ENCODE assay signal across 16 cellular contexts in the genomic region with DNA sequence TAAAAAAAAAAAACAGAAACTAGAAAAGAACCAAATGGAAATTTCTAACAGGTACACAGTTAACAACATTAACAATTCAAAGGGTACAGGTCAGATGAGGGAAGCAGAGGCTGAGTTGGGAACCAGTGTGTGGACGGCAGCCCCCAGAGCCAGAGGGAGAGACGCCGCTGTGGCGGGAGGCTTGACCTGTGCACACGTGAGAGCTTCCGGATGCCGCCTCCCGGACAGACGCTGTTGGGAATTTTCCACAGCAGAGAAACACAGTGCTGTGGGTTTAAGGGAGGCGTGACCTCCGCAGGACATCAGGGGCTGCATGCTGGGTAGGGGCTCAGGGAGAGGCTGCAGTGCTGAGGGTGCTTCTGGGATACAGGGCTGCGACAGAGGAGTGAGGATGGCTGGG. TPM values are rescaled to one million over a fixed set of nuclear protein-coding genes. Genes with fewer than 3 reads are reported as not detected.
DNase-seq lines count a peak whose midpoint lies in the region; ATAC-seq and TF ChIP-seq lines count a peak whose summit lies in the region.
"Had no signal": no experiment of that assay in that cellular context is flagged by ENCODE, and none has a peak within 500 bp of the region (broad histone marks: within the 10 kb centered on the region; RNA-seq: fewer than 3 reads in every experiment).

No MANE protein-coding gene starts in this region.

- H3K27ac Mint-ChIP-seq in activated T-cell treated with anti-CD3 and anti-CD28 coated beads, Interleukin-2, amount 50 U/mL, for 24 hours, result peak overlapping the region; percentile 60
- H3K27ac Mint-ChIP-seq in activated T-cell treated with anti-CD3 and anti-CD28 coated beads, Interleukin-2, amount 50 U/mL, for 72 hours, result no peak overlapping the region
- peak overlapping the region; percentile 55 for H3K27ac Mint-ChIP-seq in CD8-positive, alpha-beta T cell
- peak overlapping the region; percentile 56 for H3K27ac Mint-ChIP-seq in T-helper 17 cell

- no peak for DNase-seq in activated T-cell treated with anti-CD3 and anti-CD28 coated beads, Interleukin-2, amount 50 U/mL, for 24 hours
- DNase-seq in activated T-cell treated with anti-CD3 and anti-CD28 coated beads, Interleukin-2, amount 50 U/mL, for 72 hours, result no peak
- no peak for DNase-seq in CD8-positive, alpha-beta T cell
- DNase-seq in T-helper 17 cell, result no peak
- no peak for DNase-seq in left lobe of liver (ENCODE audit: low spot score)
- no peak for DNase-seq in glomerular visceral epithelial cell (ENCODE audit: extremely low spot score)
- DNase-seq in testis, result no peak
- no peak for DNase-seq in NCI-H1930 (lab: John Stamatoyannopoulos, UW)
- DNase-seq: 8988T; CD4-positive, alpha-beta memory T cell; MM.1S; NCI-H1092 treated with DMSO at 0.1 percent for 48 hours; NCI-H146; Peyer's patch; Right ventricle myocardium superior had no signal

- H3K9me3 Mint-ChIP-seq in activated T-cell treated with anti-CD3 and anti-CD28 coated beads, Interleukin-2, amount 50 U/mL, for 24 hours, result no peaks in the 10 kb centered on the region
- peaks cover 0 to 2% of the 10 kb centered on the region in 2 donors for H3K9me3 Mint-ChIP-seq in activated T-cell treated with anti-CD3 and anti-CD28 coated beads, Interleukin-2, amount 50 U/mL, for 72 hours
- H3K9me3 Mint-ChIP-seq in CD8-positive, alpha-beta T cell, result peaks cover 3% of the 10 kb centered on the region

- H3K27me3 ChIP-seq in CD8-positive, alpha-beta T cell (ENCODE audit: insufficient read depth, low read length), result no peaks in the 10 kb centered on the region
- no peaks in the 10 kb centered on the region for H3K27me3 ChIP-seq in testis
- H3K27me3 ChIP-seq: Peyer's patch had no signal

- no peak for TF ChIP-seq POLR2A in testis (IDR thresholded peaks at IDR 0.05)

- no peak overlapping the region for H3K4me3 Mint-ChIP-seq in activated T-cell treated with anti-CD3 and anti-CD28 coated beads, Interleukin-2, amount 50 U/mL, for 24 hours
- H3K4me3 Mint-ChIP-seq in activated T-cell treated with anti-CD3 and anti-CD28 coated beads, Interleukin-2, amount 50 U/mL, for 72 hours, result no peak overlapping the region
- no peak overlapping the region for H3K4me3 Mint-ChIP-seq in CD8-positive, alpha-beta T cell
- H3K4me3 Mint-ChIP-seq in T-helper 17 cell, result peak overlapping the region; percentile 64
- H3K4me3 Mint-ChIP-seq: CD4-positive, alpha-beta memory T cell had no signal

- intact Hi-C loops in CD8-positive, alpha-beta T cell (cut with DNase I, micrococcal nuclease), result no loop called here
- intact Hi-C loops in testis (cut with DNase I; ENCODE audit: low total_unique reads), result no loop called here

- POLR2A ChIA-PET in CD8-positive, alpha-beta T cell (lab: Charles Lee), result no interaction called here

- H3K27ac ChIP-seq in CD8-positive, alpha-beta T cell (ENCODE audit: low read depth, low read length), result no peak overlapping the region
- H3K27ac ChIP-seq in testis, result no peak overlapping the region
- H3K27ac ChIP-seq: Peyer's patch had no signal

- CTCF ChIA-PET in CD8-positive, alpha-beta T cell (lab: Charles Lee), result interaction anchor here (9.8 kb wide), 1 partner anchor 157 kb away, joined by 220 read pairs; no protein-coding TSS in a partner anchor

- 76 to 93% methylated on average over 7 to 12 of the region's 12 CpGs for WGBS in testis, 2 donors

- H3K9me3 ChIP-seq in CD8-positive, alpha-beta T cell (ENCODE audit: low read length), result peaks cover under 1% of the 10 kb centered on the region
- H3K9me3 ChIP-seq in T-helper 17 cell (ENCODE audit: control insufficient read depth, low read length, poor library complexity, severe bottlenecking), result peaks cover under 1% of the 10 kb centered on the region
- H3K9me3 ChIP-seq in testis, result no peaks in the 10 kb centered on the region
- H3K9me3 ChIP-seq: HAP-1 had no signal

- H3K4me1 Mint-ChIP-seq in activated T-cell treated with anti-CD3 and anti-CD28 coated beads, Interleukin-2, amount 50 U/mL, for 24 hours (ENCODE audit: low read depth), result no peaks in the 10 kb centered on the region
- peaks cover 4% of the 10 kb centered on the region for H3K4me1 Mint-ChIP-seq in activated T-cell treated with anti-CD3 and anti-CD28 coated beads, Interleukin-2, amount 50 U/mL, for 72 hours (ENCODE audit: low read depth)
- no peaks in the 10 kb centered on the region for H3K4me1 Mint-ChIP-seq in CD8-positive, alpha-beta T cell (ENCODE audit: low read depth)
- no peaks in the 10 kb centered on the region for H3K4me1 Mint-ChIP-seq in T-helper 17 cell
- H3K4me1 Mint-ChIP-seq: CD4-positive, alpha-beta memory T cell had no signal

- peaks cover 68% of the 10 kb centered on the region for H3K36me3 Mint-ChIP-seq in activated T-cell treated with anti-CD3 and anti-CD28 coated beads, Interleukin-2, amount 50 U/mL, for 24 hours (ENCODE audit: low read depth)
- peaks cover 8 to 20% of the 10 kb centered on the region in 2 donors for H3K36me3 Mint-ChIP-seq in activated T-cell treated with anti-CD3 and anti-CD28 coated beads, Interleukin-2, amount 50 U/mL, for 72 hours (ENCODE audit: insufficient read depth in 2 of 2)
- peaks cover 51% of the 10 kb centered on the region for H3K36me3 Mint-ChIP-seq in CD8-positive, alpha-beta T cell
- peaks cover 2% of the 10 kb centered on the region for H3K36me3 Mint-ChIP-seq in T-helper 17 cell (ENCODE audit: low read depth)

- no peaks in the 10 kb centered on the region for H3K27me3 Mint-ChIP-seq in activated T-cell treated with anti-CD3 and anti-CD28 coated beads, Interleukin-2, amount 50 U/mL, for 24 hours
- H3K27me3 Mint-ChIP-seq in activated T-cell treated with anti-CD3 and anti-CD28 coated beads, Interleukin-2, amount 50 U/mL, for 72 hours (ENCODE audit: low read depth), result no peaks in the 10 kb centered on the region
- H3K27me3 Mint-ChIP-seq in CD8-positive, alpha-beta T cell (ENCODE audit: low read depth), result no peaks in the 10 kb centered on the region
- no peaks in the 10 kb centered on the region for H3K27me3 Mint-ChIP-seq in T-helper 17 cell
- H3K27me3 Mint-ChIP-seq: CD4-positive, alpha-beta memory T cell had no signal

- TF ChIP-seq CTCF in CD8-positive, alpha-beta T cell (IDR thresholded peaks at IDR 0.05), result no peak
- TF ChIP-seq CTCF in testis (IDR thresholded peaks at IDR 0.05), result no peak

- H3K36me3 ChIP-seq in CD8-positive, alpha-beta T cell (ENCODE audit: insufficient read depth, low read length), result peaks cover 42% of the 10 kb centered on the region
- no peaks in the 10 kb centered on the region for H3K36me3 ChIP-seq in testis (ENCODE audit: low read depth, missing control alignments)

- no peak overlapping the region for H3K4me3 ChIP-seq in CD8-positive, alpha-beta T cell (ENCODE audit: low read depth, low read length)
- H3K4me3 ChIP-seq in testis, result no peak overlapping the region
- H3K4me3 ChIP-seq: HAP-1, Peyer's patch had no signal

- no peak for ATAC-seq in activated T-cell treated with anti-CD3 and anti-CD28 coated beads, Interleukin-2, amount 50 U/mL, for 72 hours (replicated peaks in 1 of 2)
- no peak for ATAC-seq in CD8-positive, alpha-beta T cell
- no peak for ATAC-seq in T-helper 17 cell
- ATAC-seq in left lobe of liver, result peak; percentile 24

- H3K4me1 ChIP-seq in CD8-positive, alpha-beta T cell (ENCODE audit: insufficient read depth, low read length), result peaks cover 4% of the 10 kb centered on the region
- no peaks in the 10 kb centered on the region for H3K4me1 ChIP-seq in testis
- H3K4me1 ChIP-seq: HAP-1 had no signal

RNA-seq across cellular contexts. Expression of gene TACC3, which starts 22.2 kb away (rescaled TPM):
- total RNA-seq in activated T-cell treated with anti-CD3 and anti-CD28 coated beads, Interleukin-2, amount 50 U/mL, for 72 hours, result 100 to 1,000 TPM; 172 to 206 TPM
- 100 to 1,000 TPM; 131 to 137 TPM for total RNA-seq in CD8-positive, alpha-beta T cell
- 10 to 100 TPM; 73.4 to 91.8 TPM for total RNA-seq in T-helper 17 cell
- 4.5 TPM for total RNA-seq in left lobe of liver
- 100 to 1,000 TPM in 1 of 2 donors, 10 to 100 TPM in 1; 82.9 to 112 TPM for total RNA-seq in testis
- 158 TPM for polyA plus RNA-seq in testis (ENCODE audit: insufficient read depth, low read depth, low replicate concordance)

RNA-seq across cellular contexts. Expression of gene TMEM129, which starts 22.4 kb away (rescaled TPM):
- total RNA-seq in activated T-cell treated with anti-CD3 and anti-CD28 coated beads, Interleukin-2, amount 50 U/mL, for 72 hours, result 10 to 100 TPM; 20.4 to 22.1 TPM
- total RNA-seq in CD8-positive, alpha-beta T cell, result 10 to 100 TPM; 14.5 to 14.8 TPM
- 10 to 100 TPM; 18.4 to 18.5 TPM for total RNA-seq in T-helper 17 cell
- 30.3 TPM for total RNA-seq in left lobe of liver
- total RNA-seq in testis, result 10 to 100 TPM; 76.1 to 76.4 TPM
- polyA plus RNA-seq in testis (ENCODE audit: insufficient read depth, low read depth, low replicate concordance), result 34.0 TPM

RNA-seq across cellular contexts. Expression of gene SLBP, which starts 31.4 kb away (rescaled TPM):
- total RNA-seq in activated T-cell treated with anti-CD3 and anti-CD28 coated beads, Interleukin-2, amount 50 U/mL, for 72 hours, result 10 to 100 TPM; 56.4 to 63.1 TPM
- 10 to 100 TPM; 61.2 to 62.6 TPM for total RNA-seq in CD8-positive, alpha-beta T cell
- total RNA-seq in T-helper 17 cell (10 to 100 TPM; 24.9 to 36.0 TPM), left lobe of liver (12.3 TPM), testis (100 to 1,000 TPM; 137 to 173 TPM)
- polyA plus RNA-seq in testis (ENCODE audit: insufficient read depth, low read depth, low replicate concordance), result 118 TPM

RNA-seq across cellular contexts. Expression of gene FGFR3, which starts 49.5 kb away (rescaled TPM):
- under 1 TPM in 1 of 2 donors, not detected in 1; 0.36 TPM for total RNA-seq in activated T-cell treated with anti-CD3 and anti-CD28 coated beads, Interleukin-2, amount 50 U/mL, for 72 hours
- total RNA-seq in CD8-positive, alpha-beta T cell, result not detected
- total RNA-seq in T-helper 17 cell (under 1 TPM in 1 of 2 donors, not detected in 1; 0.12 TPM), left lobe of liver (48.5 TPM), testis (10 to 100 TPM; 79.6 to 93.7 TPM)
- polyA plus RNA-seq in testis (ENCODE audit: insufficient read depth, low read depth, low replicate concordance), result 39.2 TPM
- polyA plus RNA-seq: CD4-positive, alpha-beta memory T cell had no signal

RNA-seq across cellular contexts. Expression of gene FAM53A, which starts 59.4 kb away (rescaled TPM):
- 1 to 10 TPM; 1.4 to 4.0 TPM for total RNA-seq in activated T-cell treated with anti-CD3 and anti-CD28 coated beads, Interleukin-2, amount 50 U/mL, for 72 hours
- total RNA-seq in CD8-positive, alpha-beta T cell, result 1 to 10 TPM; 1.8 to 1.9 TPM
- total RNA-seq in T-helper 17 cell (1 to 10 TPM; 2.4 to 3.1 TPM), left lobe of liver (2.2 TPM), testis (10 to 100 TPM; 41.3 to 60.8 TPM)
- 24.2 TPM for polyA plus RNA-seq in testis (ENCODE audit: insufficient read depth, low read depth, low replicate concordance)

Comparison
In these comparisons a context has a peak if more than half of its experiments do, and no peak if none do; other contexts are left out.
1. RNA of gene TACC3, which starts 22.2 kb away (total RNA-seq): 172 to 206 TPM in activated T-cell treated with anti-CD3 and anti-CD28 coated beads, Interleukin-2, amount 50 U/mL, for 72 hours, 131 to 137 TPM in CD8-positive, alpha-beta T cell, 82.9 to 112 TPM in testis and 73.4 to 91.8 TPM in T-helper 17 cell; 4.5 TPM in left lobe of liver (single experiment); every median in the first group is over 10 times any median in the second.